In the genomic region with DNA sequence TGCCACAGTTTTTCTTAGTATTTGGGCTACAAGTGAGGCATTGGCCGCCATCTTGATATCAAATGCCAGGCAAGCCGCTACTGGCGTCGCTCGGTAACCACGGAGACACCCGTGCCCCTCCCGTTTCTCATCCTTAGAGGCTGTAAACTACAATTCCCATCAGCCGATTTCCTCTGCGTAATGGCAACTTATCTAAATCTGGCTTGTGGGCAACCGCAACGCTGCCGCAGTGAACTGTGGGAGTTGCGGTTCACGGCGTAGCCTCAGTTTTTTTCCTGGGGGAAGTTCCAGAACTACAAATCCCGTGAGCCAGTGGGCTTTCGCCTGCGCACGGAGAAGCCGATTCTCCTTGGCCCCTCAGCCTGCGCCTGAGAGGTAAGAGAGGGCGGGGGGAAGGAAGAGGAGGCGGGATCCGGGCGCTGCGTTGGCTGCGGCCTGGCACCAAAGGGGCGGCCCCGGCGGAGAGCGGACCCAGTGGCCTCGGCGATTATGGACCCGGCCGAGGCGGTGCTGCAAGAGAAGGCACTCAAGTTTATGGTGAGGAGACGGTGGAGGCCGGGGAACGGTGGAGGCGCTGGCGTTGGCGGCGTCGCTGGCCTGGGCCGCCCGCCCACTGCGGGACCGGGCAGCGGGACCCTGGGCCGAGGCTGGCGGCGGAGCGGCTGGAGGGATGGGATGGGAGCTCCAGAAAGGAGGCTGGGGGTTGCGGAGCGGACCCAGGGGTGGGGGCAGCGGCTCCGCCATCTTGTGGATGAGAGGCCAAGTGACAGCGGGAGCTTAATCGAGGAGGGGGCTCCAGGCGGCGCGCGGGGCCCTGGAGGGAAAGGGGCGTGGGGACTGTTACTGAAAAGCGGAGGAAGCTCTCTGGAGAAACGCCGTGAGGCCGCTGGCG, we compare ENCODE assay signal across 8 cellular contexts. TPM values are rescaled to one million over a fixed set of nuclear protein-coding genes. Genes with fewer than 3 reads are reported as not detected.
A peak's percentile ranks its signal among the peaks of the same experiment; 100 is the strongest.
DNase-seq lines count a peak whose midpoint lies in the region; ATAC-seq, FAIRE-seq and TF ChIP-seq lines count a peak whose summit lies in the region.

A gene (plus strand): TSS at position 474 of the 892 bp plus-strand sequence. CDS start 16 bp downstream, at position 490.

- peak within 1 kb of the TSS; percentile 92 for H3K4me3 ChIP-seq in AG04450 (ENCODE audit: low read depth, low read length)
- H3K4me3 ChIP-seq in WI38 (ENCODE audit: low read depth, low read length) = peak within 1 kb of the TSS; percentile 87
- H3K4me3 ChIP-seq in bronchial epithelial cell (ENCODE audit: low read depth, low read length) = peak within 1 kb of the TSS; percentile 70
- peak within 1 kb of the TSS; percentile 91 for H3K4me3 ChIP-seq in iPS-20b (ENCODE audit: low read length)
- H3K4me3 ChIP-seq in skin epidermis = peak within 1 kb of the TSS; percentile 62 to 99 (median 87)

- CTCF ChIA-PET in AG04450 (lab: Charles Lee) = interaction anchor here (0.8 to 2.5 kb wide), 5 partner anchors 53 to 140 kb away, joined by 3 to 16 read pairs (median 6); no protein-coding TSS in a partner anchor

- peak within 1 kb of the TSS; percentile 81; the same call in 1 of the 2 replicates for H3K9ac ChIP-seq in iPS-20b (ENCODE audit: low read depth, low read length)

- TF ChIP-seq CTCF in AG04450 (IDR thresholded peaks at IDR 0.05; ENCODE audit: low read depth, low read length) (peak; percentile 7; the same call in 1 of the 2 replicates), WI38 (IDR thresholded peaks at IDR 0.05; ENCODE audit: low read depth, low read length) (no peak), bronchial epithelial cell (IDR thresholded peaks at IDR 0.05; ENCODE audit: insufficient read depth, low read length, severe bottlenecking) (no peak)

- H3K36me3 ChIP-seq in bronchial epithelial cell (ENCODE audit: control insufficient read depth, insufficient read depth, low read length) (no peaks in the 10 kb centered on the region), iPS-20b (ENCODE audit: insufficient read depth, low read depth, low read length) (no peaks in the 10 kb centered on the region)

- no peaks in the 10 kb centered on the region for H3K27me3 ChIP-seq in AG04450 (ENCODE audit: control insufficient read depth, insufficient read depth, low read length)
- H3K27me3 ChIP-seq in bronchial epithelial cell (ENCODE audit: control insufficient read depth, insufficient read depth, low read length) = no peaks in the 10 kb centered on the region
- 0 out of 2 replicates have a peak, but pooled peaks cover 4% of the 10 kb centered on the region for H3K27me3 ChIP-seq in iPS-20b (ENCODE audit: insufficient read depth, low read length)

- DNase-seq in AG04450 (ENCODE audit: low read depth, low spot score) (peak; percentile 99), NCI-H2227 treated with DMSO at 0.1 percent for 48 hours (lab: John Stamatoyannopoulos, UW) (peak; percentile 92), bronchial epithelial cell (ENCODE audit: low read depth) (peak; percentile 99)

- peaks cover 8% of the 10 kb centered on the region; the same call in 1 of the 2 replicates for H3K4me1 ChIP-seq in iPS-20b (ENCODE audit: insufficient read depth, low read length)

- ATAC-seq in GM18907 (IDR thresholded peaks at IDR 0.05; ENCODE audit: unreplicated experiment) (peak; percentile 94), HG03159 (IDR thresholded peaks at IDR 0.05; ENCODE audit: unreplicated experiment) (peak; percentile 89)

- peak; percentile 70 for FAIRE-seq in bronchial epithelial cell (lab: Jason Lieb, UNC)

- H3K27ac ChIP-seq in AG04450 (ENCODE audit: low read depth, low read length) (peak within 1 kb of the TSS; percentile 77), iPS-20b (ENCODE audit: low read length) (no peak within 1 kb of the TSS), skin epidermis (peak within 1 kb of the TSS; percentile 72 to 95 (median 89))

- H3K9me3 ChIP-seq in AG04450 (ENCODE audit: control insufficient read depth, insufficient read depth, low read length) = no peaks in the 10 kb centered on the region
- no peaks in the 10 kb centered on the region for H3K9me3 ChIP-seq in iPS-20b (ENCODE audit: insufficient read depth, low read depth, low read length)

- POLR2A ChIA-PET in AG04450 (lab: Yijun Ruan, JAX) = interaction anchor here (0.6 to 0.7 kb wide), 2 partner anchors 24 to 90 kb away, joined by 3 to 4 read pairs; no protein-coding TSS in a partner anchor

RNA-seq across cellular contexts. Expression of the gene that starts here (rescaled TPM):
- 16.6 and 23.2 TPM in 2 replicates for polyA plus RNA-seq in AG04450 (2011; rRNA removed)
- polyA minus RNA-seq in AG04450 (2011; rRNA and poly(A)+ RNA removed) = 20.3 and 30.8 TPM in 2 replicates
- total RNA-seq in bronchial epithelial cell = 6.8 and 9.7 TPM in 2 replicates
